8 cellular contexts compared by ENCODE assay signal in the genomic region with DNA sequence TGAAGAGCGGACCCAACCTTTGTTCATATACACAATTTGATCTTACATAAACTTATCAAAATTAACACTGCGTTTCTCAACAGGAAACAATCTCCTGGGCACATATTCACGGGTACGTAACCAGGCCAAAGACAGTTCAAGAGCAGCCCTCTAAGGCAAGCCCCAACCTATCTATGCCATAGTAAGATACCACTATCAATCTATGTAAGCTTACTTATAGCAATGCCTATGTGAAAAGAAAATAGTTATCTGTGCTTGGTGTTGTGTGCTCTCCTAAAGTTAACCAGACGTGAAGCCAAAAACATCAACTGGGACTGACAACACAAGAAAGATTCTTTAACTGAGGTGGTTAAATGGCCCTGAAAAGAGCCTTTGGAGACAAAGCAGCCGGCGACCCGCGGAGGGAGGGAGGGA. TPM values are rescaled to one million over a fixed set of nuclear protein-coding genes. Genes with fewer than 3 reads are reported as not detected.
A peak's percentile ranks its signal among the peaks of the same experiment; 100 is the strongest.
DNase-seq lines count a peak whose midpoint lies in the region; ATAC-seq and TF ChIP-seq lines count a peak whose summit lies in the region.

No MANE protein-coding gene starts in this region.

- no peaks in the 10 kb centered on the region for H3K36me3 Mint-ChIP-seq in endothelial cell (ENCODE audit: low read depth, unreplicated experiment)

- peak overlapping the region; percentile 78 to 96 for H3K4me3 ChIP-seq in neutrophil (ENCODE audit: low read depth in 1 of 2, low read length in 1 of 2)

- H3K9me3 ChIP-seq in neutrophil, result no peaks in the 10 kb centered on the region

- no peaks in the 10 kb centered on the region for H3K27me3 ChIP-seq in neutrophil

- H3K27ac ChIP-seq in RWPE1 (peak overlapping the region; percentile 87), neutrophil (peak overlapping the region; percentile 92)

- H3K36me3 ChIP-seq in neutrophil, result peaks cover 25% of the 10 kb centered on the region

- H3K4me1 Mint-ChIP-seq in endothelial cell (ENCODE audit: unreplicated experiment), result peaks cover 22% of the 10 kb centered on the region

- H3K4me1 ChIP-seq in neutrophil (ENCODE audit: control insufficient read depth in 1 of 2, insufficient read depth in 1 of 2, low read depth in 1 of 2, low read length in 1 of 2), result peaks cover 51% of the 10 kb centered on the region in 2 experiments

- DNase-seq in H4 (ENCODE audit: low spot score), result peak; percentile 2
- DNase-seq in RWPE1 (ENCODE audit: low spot score), result no peak
- DNase-seq in endothelial cell (ENCODE audit: low spot score), result peak; percentile 2
- no peak for DNase-seq in NCI-H1436 treated with DMSO at 0.1 percent for 48 hours (lab: John Stamatoyannopoulos, UW)
- no peak for DNase-seq in activated CD8-positive, alpha-beta memory T cell treated with anti-CD3 and anti-CD28 coated beads, Interleukin-2, amount 50 U/mL, for 48 hours

- H3K9me3 Mint-ChIP-seq in endothelial cell (ENCODE audit: unreplicated experiment), result no peaks in the 10 kb centered on the region

- peaks cover 3% of the 10 kb centered on the region for H3K27me3 Mint-ChIP-seq in endothelial cell (ENCODE audit: unreplicated experiment)

- no peak for TF ChIP-seq CTCF in RWPE1 (conservative IDR thresholded peaks at IDR 0.05; ENCODE audit: low read depth)
- TF ChIP-seq CTCF in endothelial cell (IDR thresholded peaks at IDR 0.05; ENCODE audit: unreplicated experiment), result no peak
- TF ChIP-seq CTCF in neutrophil (IDR thresholded peaks at IDR 0.05), result no peak

- CTCF ChIA-PET in RWPE1 (lab: Yijun Ruan, JAX), result no interaction called here

- POLR2A ChIA-PET in RWPE1 (lab: Yijun Ruan, JAX; ENCODE audit: low non-redundant PET), result no interaction called here

- peak overlapping the region; percentile 87 for H3K4me3 Mint-ChIP-seq in endothelial cell (ENCODE audit: unreplicated experiment)

- ATAC-seq in HG03457 (IDR thresholded peaks at IDR 0.05; ENCODE audit: unreplicated experiment), result no peak
- no peak for ATAC-seq in activated CD4-positive, CD25-positive, alpha-beta regulatory T cell treated with anti-CD3 and anti-CD28 coated beads, Interleukin-2, amount 50 U/mL, for 24 hours

- peak overlapping the region; percentile 49 for H3K27ac Mint-ChIP-seq in endothelial cell (ENCODE audit: unreplicated experiment)

RNA-seq across cellular contexts. Expression of gene BOLA1, which starts 49.4 kb away (rescaled TPM):
- 2.9 and 3.0 TPM in 2 replicates for total RNA-seq in H4 (2014; rRNA removed; shearing (Covaris generic))
- total RNA-seq in endothelial cell (ENCODE audit: unreplicated experiment), result 7.7 TPM

Comparison
In these comparisons a context has a peak if more than half of its experiments do, and no peak if none do; other contexts are left out.
1. DNase-seq: peak in H4 (single experiment) and endothelial cell (single experiment); none in RWPE1 (single experiment), NCI-H1436 treated with DMSO at 0.1 percent for 48 hours (single experiment) and activated CD8-positive, alpha-beta memory T cell treated with anti-CD3 and anti-CD28 coated beads, Interleukin-2, amount 50 U/mL, for 48 hours (single experiment).